In genomic region chr10:3783313-3783689, GRCh38 we compare ENCODE assay signal across 8 cellular contexts. TPM values are rescaled to one million over a fixed set of nuclear protein-coding genes. Genes with fewer than 3 reads are reported as not detected.
DNase-seq lines count a peak whose midpoint lies in the region; ATAC-seq, FAIRE-seq and TF ChIP-seq lines count a peak whose summit lies in the region.

No MANE protein-coding gene starts in this region.

- H3K56ac ChIP-seq in H1 (replicated peaks; ENCODE audit: insufficient read length, low read depth, low read length) = no peak overlapping the region

- no peaks in the 10 kb centered on the region for H3K27me3 ChIP-seq in H1 (replicated peaks in 1 of 4; ENCODE audit: control insufficient read depth in 3 of 4, extremely low read depth in 1 of 4, insufficient read depth in 3 of 4, low read length in 3 of 4)
- H3K27me3 ChIP-seq in stomach smooth muscle (ENCODE audit: control insufficient read depth in 1 of 2, insufficient read depth in 2 of 2, low read length in 2 of 2) = no peaks in the 10 kb centered on the region

- no peak for TF ChIP-seq CTCF in H1 (IDR thresholded peaks at IDR 0.05; ENCODE audit: control extremely low read depth in 1 of 3, insufficient read depth in 1 of 3, low read depth in 1 of 3, low read length in 3 of 3)

- H2BK120ac ChIP-seq in H1 (replicated peaks; ENCODE audit: low read depth, low read length) = no peak overlapping the region

- no peak overlapping the region for H2AFZ ChIP-seq in H1 (ENCODE audit: low read length)

- H4K20me1 ChIP-seq in H1 (replicated peaks in 1 of 2; ENCODE audit: control insufficient read depth in 1 of 2, insufficient read depth in 2 of 2, low read length in 2 of 2) = peaks cover 23 to 27% of the 10 kb centered on the region in 2 experiments

- peak; percentile 70 for DNase-seq in ELF-1 (ENCODE audit: low read depth, low spot score)
- DNase-seq in NCI-H1105 (lab: John Stamatoyannopoulos, UW) = peak; percentile 13
- peak; percentile 59 to 65 for DNase-seq in activated CD4-positive, alpha-beta T cell treated with anti-CD3 and anti-CD28 coated beads, Interleukin-2, amount 50 U/mL, for 4 hours
- DNase-seq in H1 (ENCODE audit: low read depth in 1 of 2, low spot score in 2 of 2) = peak in 1 of 2 experiments; percentile 54
- peak; percentile 60 for DNase-seq in midbrain (lab: John Stamatoyannopoulos, UW)
- no peak for DNase-seq in cerebellum (ENCODE audit: low spot score)

- H3K36me3 ChIP-seq in H1 (ENCODE audit: control insufficient read depth in 2 of 4, insufficient read depth in 4 of 4, low read length in 3 of 4) = peaks cover 22 to 36% (median 35%) of the 10 kb centered on the region in 4 experiments
- H3K36me3 ChIP-seq in stomach smooth muscle (ENCODE audit: control insufficient read depth in 2 of 2, insufficient read depth in 2 of 2, low read length in 2 of 2) = peaks cover 34 to 36% of the 10 kb centered on the region in 2 donors

- H3K23me2 ChIP-seq in H1 (ENCODE audit: low read depth, low read length) = peaks cover 16% of the 10 kb centered on the region

- no peak overlapping the region for H3K18ac ChIP-seq in H1 (ENCODE audit: extremely low read depth, low read length)

- no peak overlapping the region for H3K4ac ChIP-seq in H1 (replicated peaks; ENCODE audit: insufficient read length, low read depth, low read length)

- H4K91ac ChIP-seq in H1 (replicated peaks; ENCODE audit: insufficient read length, low read length) = no peak overlapping the region

- H3K4me1 ChIP-seq in H1 (replicated peaks in 1 of 4; ENCODE audit: control insufficient read depth in 3 of 4, insufficient read depth in 4 of 4, low read length in 3 of 4) (peaks cover 5 to 17% (median 12%) of the 10 kb centered on the region in 4 experiments), stomach smooth muscle (ENCODE audit: control insufficient read depth, insufficient read depth, low read length) (peaks cover 47% of the 10 kb centered on the region)

- H2BK5ac ChIP-seq in H1 (ENCODE audit: low read depth, low read length) = no peak overlapping the region; the same call in 1 of the 2 replicates

- no peak overlapping the region for H2BK15ac ChIP-seq in H1 (ENCODE audit: low read length)

- H3K9me3 ChIP-seq in H1 (ENCODE audit: insufficient read depth in 2 of 2, low read depth in 1 of 2, low read length in 1 of 2) (no peaks in the 10 kb centered on the region), stomach smooth muscle (ENCODE audit: control insufficient read depth in 2 of 2, low read length in 2 of 2) (no peaks in the 10 kb centered on the region)

- peak overlapping the region; percentile 83 to 92 (median 89) for H3K9ac ChIP-seq in H1 (replicated peaks in 1 of 4; ENCODE audit: extremely low read depth in 1 of 4, low read depth in 3 of 4, low read length in 3 of 4)
- peak overlapping the region; percentile 100 for H3K9ac ChIP-seq in stomach smooth muscle (ENCODE audit: low read length in 2 of 2)

- H3K27ac ChIP-seq in H1 (ENCODE audit: low read depth, low read length) = 0 out of 2 replicates have a peak overlapping the region, but pooled peaks have one; percentile 7
- H3K27ac ChIP-seq in stomach smooth muscle (ENCODE audit: low read length) = peak overlapping the region; percentile 99

- H3K4me3 ChIP-seq in H1 (ENCODE audit: extremely low read depth in 1 of 4, insufficient read depth in 2 of 4, low read depth in 3 of 4, low read length in 4 of 4) = peak overlapping the region; percentile 72 to 91 (median 86)
- peak overlapping the region; percentile 96 to 98 for H3K4me3 ChIP-seq in stomach smooth muscle (ENCODE audit: low read length in 2 of 2)

- peak overlapping the region; percentile 79; the same call in 1 of the 2 replicates for H4K8ac ChIP-seq in H1 (ENCODE audit: extremely low read depth, insufficient read depth, low read length)

- peak; percentile 22 for ATAC-seq in GM21737 (IDR thresholded peaks at IDR 0.05; ENCODE audit: unreplicated experiment)

- TF ChIP-seq EP300 in H1 (IDR thresholded peaks at IDR 0.05; ENCODE audit: borderline replicate concordance in 1 of 2, low read depth in 2 of 2, low read length in 2 of 2) = no peak

- no peak overlapping the region for H2AK5ac ChIP-seq in H1 (ENCODE audit: low read depth, low read length)

- POLR2A ChIA-PET in H1 (lab: Charles Lee; ENCODE audit: partially characterized antibody) = interaction anchor here (0.7 to 4.0 kb wide), 11 partner anchors 8 to 543 kb away, joined by 3 to 43 read pairs (median 4); no protein-coding TSS in a partner anchor

- H2BK20ac ChIP-seq in H1 (ENCODE audit: low read length) = no peak overlapping the region

- FAIRE-seq in H1 (lab: Jason Lieb, UNC) = no peak

- CTCF ChIA-PET in H1 (lab: Charles Lee; ENCODE audit: partially characterized antibody) = no interaction called here

- TF ChIP-seq POLR2A in H1 (IDR thresholded peaks at IDR 0.05; ENCODE audit: control extremely low read depth in 1 of 2, low read depth in 2 of 2, low read length in 2 of 2) = no peak; a peak in 1 of 3 replicates

- H2BK12ac ChIP-seq in H1 (ENCODE audit: low read depth, low read length) = peak overlapping the region; percentile 40; the same call in 1 of the 2 replicates

- peaks cover 22% of the 10 kb centered on the region for H3K79me1 ChIP-seq in H1 (ENCODE audit: low read depth, low read length)

- peak overlapping the region; percentile 77 to 94 for H3K4me2 ChIP-seq in H1 (ENCODE audit: insufficient read depth in 1 of 2, low read depth in 2 of 2, low read length in 2 of 2)

- no peak overlapping the region for H4K5ac ChIP-seq in H1 (ENCODE audit: insufficient read length, low read depth, low read length)

- H3K79me2 ChIP-seq in H1 (ENCODE audit: control insufficient read depth in 1 of 2, insufficient read depth in 2 of 2, low read length in 2 of 2) = peaks cover 6 to 57% of the 10 kb centered on the region in 2 experiments

- peak; percentile 17 to 18; a peak in 2 of 4 replicates for TF ChIP-seq RAD21 in H1 (IDR thresholded peaks at IDR 0.05 in 1 of 2, conservative IDR thresholded peaks at IDR 0.05 in 1 of 2; ENCODE audit: low read depth in 2 of 2, low read length in 2 of 2)

- 3% methylated on average over 12 of the region's 12 CpGs; no CpG with 5 or more reads in 1 of the 2 experiments for WGBS in H1 (ENCODE audit: extremely low coverage in 1 of 2, insufficient coverage in 1 of 2, insufficient read length in 1 of 2, insufficient replicate concordance in 2 of 2, low coverage in 1 of 2, low lambda C conversion rate in 2 of 2, missing lambda C conversion rate in 1 of 2), 2 experiments

- no peak overlapping the region for H3K23ac ChIP-seq in H1 (ENCODE audit: insufficient read length)

- H3K14ac ChIP-seq in H1 (ENCODE audit: insufficient read length) = no peak overlapping the region

TF ChIP-seq in H1, 55 proteins besides CTCF, POLR2A, EP300 and RAD21 (continues in another document):
- TF ChIP-seq PHF8 (conservative IDR thresholded peaks at IDR 0.05; ENCODE audit: low read depth, low read length) = peak; percentile 36; the same call in 1 of the 2 replicates
- TF ChIP-seq RBBP5 (IDR thresholded peaks at IDR 0.05; ENCODE audit: borderline replicate concordance, low read depth, low read length) = 0 out of 2 replicates have a peak, but pooled peaks have one; percentile 78
- TF ChIP-seq POLR2AphosphoS5 (IDR thresholded peaks at IDR 0.05; ENCODE audit: low read depth, low read length) = peak; percentile 76
- TF ChIP-seq SIN3A (conservative IDR thresholded peaks at IDR 0.05 in 1 of 2, IDR thresholded peaks at IDR 0.05 in 1 of 2; ENCODE audit: low read depth in 1 of 2, low read length in 2 of 2) = no peak; a peak in 1 of 4 replicates
- TF ChIP-seq MAX (IDR thresholded peaks at IDR 0.05) = peak; percentile 13; the same call in 1 of the 2 replicates
- no peak for TF ChIP-seq TEAD4 (IDR thresholded peaks at IDR 0.05; ENCODE audit: low read depth, low read length)
- TF ChIP-seq CHD1 (IDR thresholded peaks at IDR 0.05; ENCODE audit: low read depth, low read length) = peak; percentile 17; the same call in 1 of the 2 replicates
- TF ChIP-seq SRF (IDR thresholded peaks at IDR 0.05; ENCODE audit: low read depth, low read length) = no peak
- peak; percentile 87 for TF ChIP-seq ASH2L (IDR thresholded peaks at IDR 0.05; ENCODE audit: low read length)
- peak; percentile 40; the same call in 1 of the 2 replicates for TF ChIP-seq TAF1 (IDR thresholded peaks at IDR 0.05; ENCODE audit: low read depth, low read length)

RNA-seq across cellular contexts. Expression of gene KLF6, which starts 1.7 kb away (rescaled TPM):
- 19.5 and 23.0 TPM in 2 replicates for total RNA-seq in H1 (2021; fragmentation: NEBNext Ultra II Directional; extraction: Animal tissue kit (Norgen Biotek cat#: 25700))
- polyA plus RNA-seq in H1 (2011; rRNA removed) = 5.7 and 10.1 TPM in 2 replicates
- polyA plus RNA-seq in H1 (2011; cell fraction: cytosol; rRNA removed) = 8.9 TPM
- 19.0 TPM for polyA plus RNA-seq in H1 (2011; cell fraction: nucleus; rRNA removed)
- polyA plus RNA-seq in H1 (2012, experiment 1 of 2) = 9.4 to 16.4 TPM (median 12.4 TPM) in 4 replicates
- 4.0 TPM for polyA plus RNA-seq in H1 (2012, experiment 2 of 2)
- polyA plus RNA-seq in H1 (2013, experiment 1 of 2) = 9.9 TPM
- 10.1 TPM for polyA plus RNA-seq in H1 (2013, experiment 2 of 2)
- polyA minus RNA-seq in H1 (2011; rRNA and poly(A)+ RNA removed) = 19.2 and 29.7 TPM in 2 replicates
- polyA minus RNA-seq in H1 (2011; cell fraction: cytosol; rRNA and poly(A)+ RNA removed) = 9.5 TPM
- 108 TPM for polyA minus RNA-seq in H1 (2011; cell fraction: nucleus; rRNA and poly(A)+ RNA removed)
- 35.0 TPM for total RNA-seq in cerebellum
